8 cellular contexts compared by ENCODE assay signal in the genomic region with DNA sequence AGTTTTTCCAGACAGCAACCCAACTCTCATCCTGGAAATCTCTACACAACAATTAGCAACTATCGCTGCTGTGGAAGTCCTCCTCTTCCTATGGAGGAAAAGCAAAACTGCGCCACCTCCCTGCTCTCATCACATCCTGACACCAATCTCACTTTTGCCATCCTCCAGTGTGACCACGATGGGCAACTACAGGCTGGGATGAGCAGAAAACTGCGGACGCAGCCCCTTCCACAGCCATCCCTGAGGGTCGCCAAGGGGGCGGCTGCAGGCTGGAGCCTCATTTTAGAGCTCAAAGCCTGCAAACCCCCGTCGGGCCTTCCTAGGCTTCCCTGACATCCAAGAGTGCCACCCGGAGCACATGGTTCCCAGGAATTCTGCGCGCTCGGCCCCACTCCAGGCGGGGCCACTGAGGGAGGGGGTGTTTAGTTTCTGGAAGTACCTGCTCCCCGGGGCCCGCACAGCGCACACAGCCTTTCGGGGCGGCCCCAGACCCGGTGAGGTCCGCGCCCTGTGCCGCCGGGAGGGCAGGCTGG. TPM values are rescaled to one million over a fixed set of nuclear protein-coding genes. Genes with fewer than 3 reads are reported as not detected.
DNase-seq lines count a peak whose midpoint lies in the region; TF ChIP-seq lines count a peak whose summit lies in the region.

No MANE protein-coding gene starts in this region.

- H3K9me3 ChIP-seq in mesodermal cell (ENCODE audit: control insufficient read depth, low read length), result no peaks in the 10 kb centered on the region

- peaks cover 12% of the 10 kb centered on the region for H3K36me3 Mint-ChIP-seq in activated CD4-positive, alpha-beta T cell treated with anti-CD3 and anti-CD28 coated beads, Interleukin-2, amount 10 ng/mL, durations not matched to agents 24 days and 14 days (ENCODE audit: low read depth)

- no peak for DNase-seq in activated CD4-positive, alpha-beta T cell treated with anti-CD3 and anti-CD28 coated beads, Interleukin-2, amount 10 ng/mL, durations not matched to agents 24 days and 14 days
- no peak for DNase-seq in activated CD4-positive, alpha-beta T cell treated with anti-CD3 and anti-CD28 coated beads, Interleukin-2, amount 50 U/mL, for 4 hours
- DNase-seq in NCI-H69 (lab: John Stamatoyannopoulos, UW) (peak; percentile 32), choroid plexus epithelial cell (ENCODE audit: low read depth) (peak; percentile 48), cortex of kidney (lab: John Stamatoyannopoulos, UW) (no peak), H4 (ENCODE audit: low spot score) (no peak)
- DNase-seq in stimulated activated CD4-positive, alpha-beta T cell treated with anti-CD3 and anti-CD28 coated beads, Interleukin-4, amount 100 ng/mL, for 24 hours, result no peak

- H3K27ac ChIP-seq in mesodermal cell (ENCODE audit: low read depth, low read length, severe bottlenecking), result no peak overlapping the region

- no peak overlapping the region for H3K27ac Mint-ChIP-seq in activated CD4-positive, alpha-beta T cell treated with anti-CD3 and anti-CD28 coated beads, Interleukin-2, amount 10 ng/mL, durations not matched to agents 24 days and 14 days

- peak; percentile 32 for TF ChIP-seq CTCF in choroid plexus epithelial cell (conservative IDR thresholded peaks at IDR 0.05; ENCODE audit: low read depth, low read length)

- no peaks in the 10 kb centered on the region for H3K9me3 Mint-ChIP-seq in activated CD4-positive, alpha-beta T cell treated with anti-CD3 and anti-CD28 coated beads, Interleukin-2, amount 10 ng/mL, durations not matched to agents 24 days and 14 days

- H3K4me1 Mint-ChIP-seq in activated CD4-positive, alpha-beta T cell treated with anti-CD3 and anti-CD28 coated beads, Interleukin-2, amount 10 ng/mL, durations not matched to agents 24 days and 14 days, result peaks cover 10% of the 10 kb centered on the region

- H3K4me3 Mint-ChIP-seq in activated CD4-positive, alpha-beta T cell treated with anti-CD3 and anti-CD28 coated beads, Interleukin-2, amount 10 ng/mL, durations not matched to agents 24 days and 14 days, result peak overlapping the region; percentile 64

- H3K27me3 Mint-ChIP-seq in activated CD4-positive, alpha-beta T cell treated with anti-CD3 and anti-CD28 coated beads, Interleukin-2, amount 10 ng/mL, durations not matched to agents 24 days and 14 days, result peaks cover 21% of the 10 kb centered on the region

- 12 to 17% methylated on average over 5 to 23 of the region's 24 CpGs for WGBS in mesodermal cell (ENCODE audit: insufficient coverage in 2 of 2), 2 experiments

- H3K4me1 ChIP-seq in mesodermal cell (ENCODE audit: control insufficient read depth, insufficient read depth, low read length, poor library complexity, severe bottlenecking), result peaks cover 4% of the 10 kb centered on the region

- H3K36me3 ChIP-seq in mesodermal cell (ENCODE audit: control insufficient read depth, insufficient read depth, low read length), result peaks cover 23% of the 10 kb centered on the region

- intact Hi-C loops in activated CD4-positive, alpha-beta T cell treated with anti-CD3 and anti-CD28 coated beads, Interleukin-2, amount 10 ng/mL, durations not matched to agents 24 days and 14 days (cut with micrococcal nuclease), result loop anchor here (5.0 kb wide), 2 partner anchors 38 to 53 kb away; no protein-coding TSS in a partner anchor

- H3K4me3 ChIP-seq in choroid plexus epithelial cell (ENCODE audit: low read depth, low read length) (peak overlapping the region; percentile 64), mesodermal cell (ENCODE audit: extremely low read depth, insufficient read depth, low read length, poor library complexity, severe bottlenecking) (peak overlapping the region; percentile 45)

RNA-seq across cellular contexts. Expression of a gene that starts 1.2 kb away (rescaled TPM):
- 5.8 and 6.2 TPM in 2 replicates for total RNA-seq in activated CD4-positive, alpha-beta T cell treated with anti-CD3 and anti-CD28 coated beads, Interleukin-2, amount 10 ng/mL, durations not matched to agents 24 days and 14 days
- 15.6 TPM for polyA plus RNA-seq in mesodermal cell (2013, experiment 1 of 2)
- 14.9 TPM for polyA plus RNA-seq in mesodermal cell (2013, experiment 2 of 2)
- 10.3 and 11.7 TPM in 2 replicates for total RNA-seq in H4 (2014; rRNA removed; shearing (Covaris generic))

RNA-seq across cellular contexts. Expression of a gene that starts 43.6 kb away (rescaled TPM):
- 0.47 TPM in 1 of 2 replicates, not detected in the other for total RNA-seq in activated CD4-positive, alpha-beta T cell treated with anti-CD3 and anti-CD28 coated beads, Interleukin-2, amount 10 ng/mL, durations not matched to agents 24 days and 14 days
- polyA plus RNA-seq in mesodermal cell (2013, experiment 1 of 2), result 118 TPM
- polyA plus RNA-seq in mesodermal cell (2013, experiment 2 of 2), result 97.0 TPM
- total RNA-seq in H4 (2014; rRNA removed; shearing (Covaris generic)), result not detected in 2 replicates

RNA-seq across cellular contexts. Expression of a gene that starts 55.8 kb away (rescaled TPM):
- total RNA-seq in activated CD4-positive, alpha-beta T cell treated with anti-CD3 and anti-CD28 coated beads, Interleukin-2, amount 10 ng/mL, durations not matched to agents 24 days and 14 days, result 49.1 and 54.6 TPM in 2 replicates
- polyA plus RNA-seq in mesodermal cell (2013, experiment 1 of 2), result 34.8 TPM
- polyA plus RNA-seq in mesodermal cell (2013, experiment 2 of 2), result 25.2 TPM
- 30.9 and 43.8 TPM in 2 replicates for total RNA-seq in H4 (2014; rRNA removed; shearing (Covaris generic))

Comparison
In these comparisons a context has a peak if more than half of its experiments do, and no peak if none do; other contexts are left out.
1. DNase-seq: peak in NCI-H69 (single experiment) and choroid plexus epithelial cell (single experiment); none in activated CD4-positive, alpha-beta T cell treated with anti-CD3 and anti-CD28 coated beads, Interleukin-2, amount 10 ng/mL, durations not matched to agents 24 days and 14 days (single experiment), activated CD4-positive, alpha-beta T cell treated with anti-CD3 and anti-CD28 coated beads, Interleukin-2, amount 50 U/mL, for 4 hours (0 of 2), cortex of kidney (single experiment), stimulated activated CD4-positive, alpha-beta T cell treated with anti-CD3 and anti-CD28 coated beads, Interleukin-4, amount 100 ng/mL, for 24 hours (single experiment) and H4 (single experiment).